9 cellular contexts compared by ENCODE assay signal in genomic region chr12:12725956-12726542, GRCh38. TPM values are rescaled to one million over a fixed set of nuclear protein-coding genes. Genes with fewer than 3 reads are reported as not detected.
A peak's percentile ranks its signal among the peaks of the same experiment; 100 is the strongest.
DNase-seq lines count a peak whose midpoint lies in the region; ATAC-seq, FAIRE-seq and TF ChIP-seq lines count a peak whose summit lies in the region.
"Had no signal": no experiment of that assay in that cellular context is flagged by ENCODE, and none has a peak within 500 bp of the region (broad histone marks: within the 10 kb centered on the region; RNA-seq: fewer than 3 reads in every experiment).

No MANE protein-coding gene starts in this region.

- H3K27ac ChIP-seq in HUES48 (ENCODE audit: low read depth, low read length) (peak overlapping the region; percentile 97), mucosa of rectum (ENCODE audit: low read depth in 2 of 2, low read length in 2 of 2) (peak overlapping the region; percentile 97 to 98)

- peak overlapping the region; percentile 80 for H3K9ac ChIP-seq in HUES48 (ENCODE audit: low read depth, low read length)
- peak overlapping the region; percentile 87 to 99 for H3K9ac ChIP-seq in mucosa of rectum (ENCODE audit: low read depth in 1 of 2, low read length in 2 of 2)

- no peak for FAIRE-seq in bronchial epithelial cell (lab: Jason Lieb, UNC)

- H3K36me3 ChIP-seq in HUES48 (ENCODE audit: control insufficient read depth, insufficient read depth, low read length) (peaks cover 16% of the 10 kb centered on the region), bronchial epithelial cell (ENCODE audit: control insufficient read depth, insufficient read depth, low read length) (no peaks in the 10 kb centered on the region), mucosa of rectum (ENCODE audit: control insufficient read depth in 2 of 2, insufficient read depth in 2 of 2, low read length in 2 of 2) (peaks cover 0 to 3% of the 10 kb centered on the region in 2 donors)

- no peak for ATAC-seq in GM21737 (IDR thresholded peaks at IDR 0.05; ENCODE audit: unreplicated experiment)
- ATAC-seq in HG02870 (IDR thresholded peaks at IDR 0.05; ENCODE audit: unreplicated experiment), result no peak
- ATAC-seq in GM21367 (IDR thresholded peaks at IDR 0.05; ENCODE audit: unreplicated experiment), result no peak

- H3K27me3 ChIP-seq in HUES48 (ENCODE audit: control insufficient read depth, insufficient read depth, low read length) (peaks cover 29% of the 10 kb centered on the region), bronchial epithelial cell (ENCODE audit: control insufficient read depth, insufficient read depth, low read length) (no peaks in the 10 kb centered on the region), mucosa of rectum (ENCODE audit: control insufficient read depth in 2 of 2, insufficient read depth in 2 of 2, low read length in 2 of 2) (no peaks in the 10 kb centered on the region)

- TF ChIP-seq CTCF in AG09309 (IDR thresholded peaks at IDR 0.05; ENCODE audit: control insufficient read depth, insufficient read depth, low read depth, low read length, missing control alignments) (no peak), bronchial epithelial cell (IDR thresholded peaks at IDR 0.05; ENCODE audit: insufficient read depth, low read length, severe bottlenecking) (no peak)

- DNase-seq in AG09309 (ENCODE audit: low read depth) (no peak), bronchial epithelial cell (ENCODE audit: low read depth) (no peak), NCI-H2107 (lab: John Stamatoyannopoulos, UW) (no peak)

- H3K4me3 ChIP-seq in AG09309 (ENCODE audit: control insufficient read depth, low read depth, low read length) (peak overlapping the region; percentile 79), HUES48 (ENCODE audit: low read depth, low read length) (peak overlapping the region; percentile 79), bronchial epithelial cell (ENCODE audit: low read depth, low read length) (peak overlapping the region; percentile 73), mucosa of rectum (ENCODE audit: low read length in 2 of 2) (peak overlapping the region; percentile 86 to 89)

- H3K9me3 ChIP-seq in HUES48 (ENCODE audit: control insufficient read depth, insufficient read depth, low read length) (no peaks in the 10 kb centered on the region), mucosa of rectum (ENCODE audit: control insufficient read depth in 2 of 2, low read length in 2 of 2) (no peaks in the 10 kb centered on the region)

- H3K4me1 ChIP-seq in HUES48 (ENCODE audit: control insufficient read depth, insufficient read depth, low read length) (peaks cover 18% of the 10 kb centered on the region; the same call in 1 of the 2 replicates), mucosa of rectum (ENCODE audit: control insufficient read depth in 2 of 2, insufficient read depth in 2 of 2, low read length in 2 of 2) (peaks cover 15 to 22% of the 10 kb centered on the region in 2 donors)

RNA-seq across cellular contexts. Expression of gene CDKN1B, which starts 8.9 kb away (rescaled TPM):
- total RNA-seq in bronchial epithelial cell, result 34.0 and 38.7 TPM in 2 replicates

RNA-seq across cellular contexts. Expression of gene GPR19, which starts 30.1 kb away (rescaled TPM):
- 0.13 TPM in 1 of 2 replicates, not detected in the other for total RNA-seq in bronchial epithelial cell
- total RNA-seq: myocyte had no signal

RNA-seq across cellular contexts. Expression of gene APOLD1, which starts 59.4 kb away (rescaled TPM):
- total RNA-seq in bronchial epithelial cell, result 1.4 and 2.6 TPM in 2 replicates
